21 cellular contexts compared by ENCODE assay signal in the genomic region with DNA sequence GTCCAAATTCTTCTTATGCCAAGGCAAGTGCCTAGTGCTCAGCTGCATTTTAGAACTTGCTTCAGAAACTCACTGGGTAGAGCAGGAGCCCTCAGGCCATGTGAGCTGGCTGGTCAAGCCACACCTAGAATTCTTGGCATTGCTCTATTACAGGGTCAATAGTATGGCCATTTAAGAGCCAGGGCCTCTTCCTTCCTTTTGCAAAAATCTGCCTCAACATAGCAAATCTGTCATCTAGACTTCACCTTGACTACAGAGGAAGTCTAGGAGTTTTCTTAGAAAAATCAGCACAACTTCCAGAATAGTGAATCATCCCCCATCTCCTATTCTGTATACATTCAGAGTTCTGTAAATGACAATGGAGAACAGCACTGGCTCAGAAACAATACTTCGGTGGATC.
DNase-seq lines count a peak whose midpoint lies in the region; ATAC-seq and TF ChIP-seq lines count a peak whose summit lies in the region.
"Had no signal": no experiment of that assay in that cellular context is flagged by ENCODE, and none has a peak within 500 bp of the region (broad histone marks: within the 10 kb centered on the region; RNA-seq: fewer than 3 reads in every experiment).

No MANE protein-coding gene starts in this region.

- CTCF ChIA-PET in HEK293T (lab: Yijun Ruan, JAX), result no interaction called here

- POLR2A ChIA-PET in HEK293T (lab: Yijun Ruan, JAX), result no interaction called here

- H3K4me3 ChIP-seq in adipocyte (ENCODE audit: low read length), result no peak overlapping the region
- H3K4me3 ChIP-seq: ascending aorta, esophagus squamous epithelium, transverse colon had no signal

- intact Hi-C loops in head of caudate nucleus (cut with DNase I), result no loop called here

- no peaks in the 10 kb centered on the region for H3K36me3 ChIP-seq in adipocyte (ENCODE audit: control insufficient read depth, insufficient read depth, low read length, severe bottlenecking)
- H3K36me3 ChIP-seq: esophagus squamous epithelium, transverse colon had no signal

- no peak overlapping the region for H3K9ac ChIP-seq in adipocyte (ENCODE audit: low read length)

- no peaks in the 10 kb centered on the region for H3K9me3 ChIP-seq in adipocyte (ENCODE audit: control insufficient read depth, low read length)
- H3K9me3 ChIP-seq: ascending aorta, esophagus squamous epithelium, transverse colon had no signal

- no peak for ATAC-seq in HG03039 (IDR thresholded peaks at IDR 0.05; ENCODE audit: unreplicated experiment)
- ATAC-seq: HepG2; left lobe of liver; stimulated activated naive CD8-positive, alpha-beta T cell treated with anti-CD3 and anti-CD28 coated beads, Interleukin-15, amount 100 ng/mL, for 72 hours had no signal

- DNase-seq in HT1080 (ENCODE audit: low read depth) (peak; percentile 58), adipocyte (ENCODE audit: low read depth) (peak; percentile 52), islet precursor cell (peak; percentile 81), HEK293T (ENCODE audit: extremely low spot score) (no peak), activated gamma-delta T cell treated with Interleukin-2 at 50 U/mL for 16 hours (no peak), head of caudate nucleus (no peak)
- DNase-seq: activated CD4-positive, alpha-beta T cell treated with anti-CD3 and anti-CD28 coated beads, Interleukin-2, amount 50 U/mL, for 48 hours; activated naive CD4-positive, alpha-beta T cell treated with anti-CD3 and anti-CD28 coated beads for 36 hours; effector CD8-positive, alpha-beta T cell; esophagus squamous epithelium; HCEC 1CT; NCI-H748 treated with DMSO at 0.1 percent for 48 hours; OCI-M1; stimulated activated CD4-positive, alpha-beta T cell treated with anti-CD3 and anti-CD28 coated beads, Interleukin-4, amount 100 ng/mL, for 1 hour; stimulated activated naive CD8-positive, alpha-beta T cell treated with anti-CD3 and anti-CD28 coated beads, Interleukin-15, amount 100 ng/mL, for 72 hours; T-helper 2 cell; transverse colon had no signal

- H3K27me3 ChIP-seq in adipocyte (replicated peaks; ENCODE audit: control insufficient read depth, insufficient read depth, low read length), result peaks cover 33% of the 10 kb centered on the region
- H3K27me3 ChIP-seq: ascending aorta, transverse colon had no signal

- no peaks in the 10 kb centered on the region for H3K4me1 ChIP-seq in adipocyte (ENCODE audit: control insufficient read depth, insufficient read depth, low read length)
- H3K4me1 ChIP-seq: ascending aorta, esophagus squamous epithelium, transverse colon had no signal

TF ChIP-seq in HEK293T, 16 proteins besides CTCF, POLR2A, EP300 and RAD21:
- TF ChIP-seq TARDBP (IDR thresholded peaks at IDR 0.05), result no peak
- no peak for TF ChIP-seq FOXK2 (IDR thresholded peaks at IDR 0.05)
- TF ChIP-seq ZNF384 (IDR thresholded peaks at IDR 0.05), result no peak
- no peak for TF ChIP-seq HDGF (IDR thresholded peaks at IDR 0.05; ENCODE audit: borderline replicate concordance)
- no peak for TF ChIP-seq ARNT (IDR thresholded peaks at IDR 0.05)
- TF ChIP-seq FOXA1 (IDR thresholded peaks at IDR 0.05), result no peak
- TF ChIP-seq FOXM1 (IDR thresholded peaks at IDR 0.05; ENCODE audit: borderline replicate concordance), result no peak
- no peak for TF ChIP-seq NFRKB (IDR thresholded peaks at IDR 0.05)
- no peak for TF ChIP-seq SUZ12 (IDR thresholded peaks at IDR 0.05)
- TF ChIP-seq L3MBTL2 (conservative IDR thresholded peaks at IDR 0.05), result no peak
- TF ChIP-seq ELF4 (IDR thresholded peaks at IDR 0.05), result no peak
- TF ChIP-seq BHLHE40 (IDR thresholded peaks at IDR 0.05; ENCODE audit: borderline replicate concordance), result no peak
TF ChIP-seq in HEK293T: peak in this region for 0.

Comparison
In these comparisons a context has a peak if more than half of its experiments do, and no peak if none do; other contexts are left out.
1. DNase-seq: peak in HT1080 (single experiment), adipocyte (single experiment) and islet precursor cell (single experiment); none in HEK293T (single experiment), activated gamma-delta T cell treated with Interleukin-2 at 50 U/mL for 16 hours (single experiment) and head of caudate nucleus (0 of 42).